In the genomic region with DNA sequence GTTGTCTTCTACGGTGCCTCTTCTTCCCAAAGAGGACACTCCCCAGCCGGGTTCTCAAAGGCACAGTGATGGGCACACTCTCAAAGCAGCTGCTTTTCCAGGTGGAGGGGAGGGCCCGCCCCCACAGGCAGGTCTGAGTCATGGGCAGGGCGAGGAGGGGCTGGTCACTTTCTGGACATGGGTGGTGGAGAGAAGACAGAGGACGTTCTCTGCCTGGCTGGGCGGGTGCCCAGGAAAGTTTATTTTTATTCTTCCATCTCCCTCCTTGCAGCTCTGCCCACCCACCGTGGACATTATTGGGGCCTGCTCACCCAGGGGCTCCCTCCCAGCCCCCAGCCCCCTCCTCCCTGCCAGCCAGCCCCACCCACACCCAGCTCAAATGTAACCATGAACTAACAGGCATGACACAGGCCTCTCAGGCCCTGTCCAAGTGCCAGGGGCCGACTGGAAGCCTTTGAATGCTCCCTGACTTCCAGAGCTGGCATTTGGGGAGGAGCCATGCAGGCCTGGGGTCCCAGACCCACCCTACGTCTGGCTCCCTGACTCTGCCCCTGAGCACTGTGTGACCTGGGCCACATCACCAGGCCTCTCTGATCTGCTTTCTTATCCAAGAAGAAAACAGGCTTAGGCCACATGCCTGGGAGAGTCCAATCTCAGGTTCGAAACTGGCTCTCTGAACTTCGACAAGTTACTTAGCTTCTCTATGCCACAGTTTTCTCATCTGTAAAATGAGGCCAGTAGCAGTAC, we compare ENCODE assay signal across 16 cellular contexts. TPM values are rescaled to one million over a fixed set of nuclear protein-coding genes. Genes with fewer than 3 reads are reported as not detected.
A peak's percentile ranks its signal among the peaks of the same experiment; 100 is the strongest.
DNase-seq lines count a peak whose midpoint lies in the region; ATAC-seq, FAIRE-seq and TF ChIP-seq lines count a peak whose summit lies in the region.
"Had no signal": no experiment of that assay in that cellular context is flagged by ENCODE, and none has a peak within 500 bp of the region (broad histone marks: within the 10 kb centered on the region; RNA-seq: fewer than 3 reads in every experiment).

No MANE protein-coding gene starts in this region.

- H3K27ac ChIP-seq in A549 (peak overlapping the region; percentile 64 to 87), RWPE2 (ENCODE audit: poor library complexity, severe bottlenecking) (peak overlapping the region; percentile 87), osteoblast (ENCODE audit: low read depth, low read length) (peak overlapping the region; percentile 75)

- TF ChIP-seq EP300 in A549 (IDR thresholded peaks at IDR 0.05): no peak

- TF ChIP-seq RAD21 in A549 (conservative IDR thresholded peaks at IDR 0.05 in 1 of 2, IDR thresholded peaks at IDR 0.05 in 1 of 2): no peak

- peaks cover 10% of the 10 kb centered on the region for H3K4me1 Mint-ChIP-seq in activated T-cell treated with anti-CD3 and anti-CD28 coated beads, Interleukin-2, amount 50 U/mL, for 24 hours (ENCODE audit: low read depth)

- POLR2A ChIA-PET in A549 (lab: Yijun Ruan, JAX): interaction anchor here (0.7 to 0.8 kb wide), 2 partner anchors 47 to 64 kb away, joined by 3 read pairs; no protein-coding TSS in a partner anchor

- H3K36me3 Mint-ChIP-seq in activated T-cell treated with anti-CD3 and anti-CD28 coated beads, Interleukin-2, amount 50 U/mL, for 24 hours (ENCODE audit: low read depth): no peaks in the 10 kb centered on the region
- H3K36me3 Mint-ChIP-seq: activated naive CD4-positive, alpha-beta T cell treated with anti-CD3 and anti-CD28 coated beads, Interleukin-2, amount 50 U/mL, for 24 hours had no signal

- no peak overlapping the region for H2AFZ ChIP-seq in osteoblast (ENCODE audit: low read length)

- no peak for ATAC-seq in A549
- ATAC-seq in RWPE2 (ENCODE audit: low read depth): peak; percentile 34
- peak; percentile 65 for ATAC-seq in Right ventricle myocardium inferior
- no peak for ATAC-seq in HG02973 (IDR thresholded peaks at IDR 0.05; ENCODE audit: unreplicated experiment)
- no peak for ATAC-seq in GM21526 (IDR thresholded peaks at IDR 0.05; ENCODE audit: low FRiP score, unreplicated experiment)
- ATAC-seq: GM12878 had no signal

- H3K4me2 ChIP-seq in A549 (peak overlapping the region; percentile 84), osteoblast (ENCODE audit: insufficient read depth, low read length) (no peak overlapping the region)

- H3K4me3 Mint-ChIP-seq in activated T-cell treated with anti-CD3 and anti-CD28 coated beads, Interleukin-2, amount 50 U/mL, for 24 hours: no peak overlapping the region
- H3K4me3 Mint-ChIP-seq: activated naive CD4-positive, alpha-beta T cell treated with anti-CD3 and anti-CD28 coated beads, Interleukin-2, amount 50 U/mL, for 24 hours; memory B cell had no signal

- no peak for TF ChIP-seq CTCF in A549 (IDR thresholded peaks at IDR 0.05)
- peak; percentile 3 for TF ChIP-seq CTCF in RWPE2 (IDR thresholded peaks at IDR 0.05; ENCODE audit: poor library complexity, severe bottlenecking)
- no peak for TF ChIP-seq CTCF in osteoblast (IDR thresholded peaks at IDR 0.05; ENCODE audit: extremely low read depth, low read depth, low read length)

- peaks cover 27% of the 10 kb centered on the region for H3K36me3 ChIP-seq in RWPE2 (ENCODE audit: low read depth)
- peaks cover 91% of the 10 kb centered on the region for H3K36me3 ChIP-seq in osteoblast (ENCODE audit: insufficient read depth, low read length)

- H3K9me3 Mint-ChIP-seq in activated T-cell treated with anti-CD3 and anti-CD28 coated beads, Interleukin-2, amount 50 U/mL, for 24 hours: no peaks in the 10 kb centered on the region
- H3K9me3 Mint-ChIP-seq: activated naive CD4-positive, alpha-beta T cell treated with anti-CD3 and anti-CD28 coated beads, Interleukin-2, amount 50 U/mL, for 24 hours; memory B cell had no signal

- H3K4me3 ChIP-seq in A549 (no peak overlapping the region), RWPE2 (ENCODE audit: severe bottlenecking) (no peak overlapping the region), osteoblast (ENCODE audit: insufficient read depth, low read length) (no peak overlapping the region)
- H3K4me3 ChIP-seq: GM12878 had no signal

- DNase-seq in A549 (ENCODE audit: low read depth in 1 of 2, low spot score in 1 of 2) (no peak), RWPE2 (ENCODE audit: low spot score) (no peak), Right ventricle myocardium inferior (ENCODE audit: missing footprints) (no peak), osteoblast (ENCODE audit: insufficient read length, low spot score, missing footprints) (peak; percentile 84), cerebellar cortex (ENCODE audit: low spot score) (no peak)
- DNase-seq in activated T-cell treated with anti-CD3 and anti-CD28 coated beads, Interleukin-2, amount 50 U/mL, for 24 hours: no peak
- DNase-seq: activated CD8-positive, alpha-beta memory T cell treated with anti-CD3 and anti-CD28 coated beads for 24 hours; DMS153; H7; KG1 had no signal

- intact Hi-C loops in Right ventricle myocardium inferior (cut with DNase I): loop anchor here (5.0 kb wide), 1 partner anchor 170 kb away; no protein-coding TSS in a partner anchor

- CTCF ChIA-PET in A549 (lab: Yijun Ruan, JAX): interaction anchor here (0.9 to 32.6 kb wide), 8 partner anchors 8 to 593 kb away, joined by 3 to 818 read pairs (median 6); a partner anchor contains a TSS

- H3K4me1 ChIP-seq in A549: peaks cover 83% of the 10 kb centered on the region
- peaks cover 30% of the 10 kb centered on the region for H3K4me1 ChIP-seq in RWPE2 (ENCODE audit: insufficient read depth, poor library complexity, severe bottlenecking)
- peaks cover 53% of the 10 kb centered on the region for H3K4me1 ChIP-seq in osteoblast (ENCODE audit: insufficient read depth, low read length)

- H3K9me3 ChIP-seq in A549 (no peaks in the 10 kb centered on the region), RWPE2 (ENCODE audit: severe bottlenecking) (no peaks in the 10 kb centered on the region), osteoblast (ENCODE audit: low read depth, low read length) (no peaks in the 10 kb centered on the region)

- H3K27me3 Mint-ChIP-seq in activated T-cell treated with anti-CD3 and anti-CD28 coated beads, Interleukin-2, amount 50 U/mL, for 24 hours: peaks cover 7% of the 10 kb centered on the region
- H3K27me3 Mint-ChIP-seq: activated naive CD4-positive, alpha-beta T cell treated with anti-CD3 and anti-CD28 coated beads, Interleukin-2, amount 50 U/mL, for 24 hours; memory B cell had no signal

- no peak for FAIRE-seq in A549 (lab: Jason Lieb, UNC)
- FAIRE-seq: GM12878, GM19239 had no signal

- H3K79me2 ChIP-seq in osteoblast (ENCODE audit: insufficient read depth, low read length): peaks cover 2% of the 10 kb centered on the region

- H4K20me1 ChIP-seq in osteoblast (ENCODE audit: insufficient read depth, low read length): peaks cover 13% of the 10 kb centered on the region

- H3K27ac Mint-ChIP-seq in activated T-cell treated with anti-CD3 and anti-CD28 coated beads, Interleukin-2, amount 50 U/mL, for 24 hours: no peak overlapping the region
- H3K27ac Mint-ChIP-seq: activated naive CD4-positive, alpha-beta T cell treated with anti-CD3 and anti-CD28 coated beads, Interleukin-2, amount 50 U/mL, for 24 hours; memory B cell had no signal

- H3K27me3 ChIP-seq in RWPE2 (ENCODE audit: insufficient read depth, poor library complexity, severe bottlenecking) (no peaks in the 10 kb centered on the region), osteoblast (ENCODE audit: insufficient read depth, low read length) (no peaks in the 10 kb centered on the region)

- no peak for TF ChIP-seq POLR2A in A549 (IDR thresholded peaks at IDR 0.05; ENCODE audit: low read length)

- 57% methylated on average over 9 of the region's 11 CpGs for WGBS in A549 (ENCODE audit: missing lambda C conversion rate)

TF ChIP-seq in A549, 52 proteins besides CTCF, POLR2A, EP300 and RAD21:
- TF ChIP-seq SMC3 (IDR thresholded peaks at IDR 0.05) (no peak), MYC (IDR thresholded peaks at IDR 0.05; ENCODE audit: borderline replicate concordance, low read length) (no peak), FOSL2 (IDR thresholded peaks at IDR 0.05) (no peak), FOSL2 (CRISPR knock-in tag; IDR thresholded peaks at IDR 0.05) (peak; percentile 25; the same call in 1 of the 2 replicates), NPAS2 (CRISPR knock-in tag; IDR thresholded peaks at IDR 0.05; ENCODE audit: borderline replicate concordance) (no peak), CBX2 (IDR thresholded peaks at IDR 0.05; ENCODE audit: borderline replicate concordance, low read depth) (no peak), HOXA7 (CRISPR knock-in tag; IDR thresholded peaks at IDR 0.05) (no peak)
- TF ChIP-seq, protein P1, sequence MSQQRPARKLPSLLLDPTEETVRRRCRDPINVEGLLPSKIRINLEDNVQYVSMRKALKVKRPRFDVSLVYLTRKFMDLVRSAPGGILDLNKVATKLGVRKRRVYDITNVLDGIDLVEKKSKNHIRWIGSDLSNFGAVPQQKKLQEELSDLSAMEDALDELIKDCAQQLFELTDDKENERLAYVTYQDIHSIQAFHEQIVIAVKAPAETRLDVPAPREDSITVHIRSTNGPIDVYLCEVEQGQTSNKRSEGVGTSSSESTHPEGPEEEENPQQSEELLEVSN (IDR thresholded peaks at IDR 0.05; ENCODE audit: borderline replicate concordance, low read depth): no peak
TF ChIP-seq in A549: peak in this region for 1.

RNA-seq across cellular contexts. Expression of a gene that starts 8.0 kb away (rescaled TPM):
- polyA plus RNA-seq in A549 (2011; rRNA removed): 173 TPM in 2 replicates
- 164 and 192 TPM in 2 replicates for polyA plus RNA-seq in A549 (2012; cell fraction: cytosol; rRNA removed)
- 241 and 325 TPM in 2 replicates for polyA plus RNA-seq in A549 (2012; cell fraction: nucleus; rRNA removed)
- 348 to 469 TPM (median 441 TPM) in 3 replicates for polyA plus RNA-seq in A549 (2017; fragmentation: RNase III; extraction: RNeasy Plus Mini Kit Qiagen cat#74134 plus additional on column Dnase treatment)
- polyA minus RNA-seq in A549 (2011; rRNA and poly(A)+ RNA removed): 181 and 216 TPM in 2 replicates
- 581 TPM for total RNA-seq in Right ventricle myocardium inferior
- 78.2 and 137 TPM in 2 replicates for total RNA-seq in osteoblast

Comparison
In these comparisons a context has a peak if more than half of its experiments do, and no peak if none do; other contexts are left out.
1. ATAC-seq: peak in RWPE2 (single experiment) and Right ventricle myocardium inferior (single experiment); none in A549 (0 of 2), HG02973 (single experiment) and GM21526 (single experiment).
2. Peak in every context shown above with its lines, with median percentiles within 50 percentile points of each other: H3K27ac ChIP-seq.